Comparison of ENCODE assay signal across 8 cellular contexts in the genomic region with DNA sequence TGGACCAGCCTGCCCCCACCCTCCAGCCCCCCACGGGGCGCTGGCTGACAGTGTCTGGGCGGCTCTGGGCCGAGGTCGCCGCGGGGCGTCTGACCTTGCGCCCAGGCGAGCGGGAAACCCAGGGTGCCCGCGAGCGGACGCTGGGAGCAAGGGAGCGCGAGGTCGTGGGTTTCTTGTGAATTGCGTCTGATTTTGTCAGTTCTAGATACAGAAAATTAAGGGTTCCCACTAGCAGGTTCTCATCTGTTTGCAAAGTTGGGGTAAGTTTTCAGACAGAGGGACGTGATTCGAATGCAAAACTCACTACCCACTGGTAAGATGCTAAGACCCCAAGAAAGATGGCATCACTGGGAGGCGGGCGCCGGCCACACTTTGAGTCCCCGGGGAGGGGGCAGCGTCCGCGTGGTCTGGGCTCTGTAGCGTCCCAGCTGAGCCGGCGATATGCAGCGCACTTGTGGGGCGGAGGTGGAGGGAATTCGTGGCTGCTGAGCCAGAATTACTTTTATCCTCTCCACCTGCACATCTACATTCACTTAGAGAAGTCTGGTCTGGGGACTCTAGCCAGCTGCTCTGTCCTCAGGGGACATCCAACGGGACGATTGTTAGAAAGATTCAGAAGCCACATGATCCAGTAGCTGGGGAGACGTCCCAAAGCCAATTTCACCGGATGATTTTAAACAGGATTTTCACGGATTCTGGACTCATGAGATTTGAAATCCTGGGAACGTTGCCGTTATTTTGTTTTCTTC. TPM values are rescaled to one million over a fixed set of nuclear protein-coding genes. Genes with fewer than 3 reads are reported as not detected.
DNase-seq lines count a peak whose midpoint lies in the region; ATAC-seq and TF ChIP-seq lines count a peak whose summit lies in the region.

No MANE protein-coding gene starts in this region.

- dilution Hi-C loops in mammary epithelial cell (cut with HindIII; ENCODE audit: low sequenced_read_pairs) = no loop called here

- H3K27me3 ChIP-seq in mammary epithelial cell (ENCODE audit: insufficient read depth, low read length) (peaks cover 31% of the 10 kb centered on the region), kidney epithelial cell (ENCODE audit: control insufficient read depth, insufficient read depth, low read length) (peaks cover 5% of the 10 kb centered on the region)

- BruUV-seq in mammary epithelial cell (replicated peaks; lab: Mats Ljungman, UMichigan) = no TSS peak

- no peak for TF ChIP-seq CTCF in mammary epithelial cell (conservative IDR thresholded peaks at IDR 0.05 in 1 of 2, IDR thresholded peaks at IDR 0.05 in 1 of 2; ENCODE audit: extremely low read depth in 1 of 2, insufficient read depth in 1 of 2, low read depth in 1 of 2, low read length in 2 of 2)
- TF ChIP-seq CTCF in kidney epithelial cell (IDR thresholded peaks at IDR 0.05; ENCODE audit: insufficient read depth, low read length, poor library complexity, severe bottlenecking) = no peak

- CTCF ChIA-PET in mammary epithelial cell (lab: Charles Lee; ENCODE audit: low non-redundant PET) = no interaction called here

- H3K27ac ChIP-seq in mammary epithelial cell (ENCODE audit: insufficient read depth, low read depth, low read length) = no peak overlapping the region

- H3K4me1 ChIP-seq in mammary epithelial cell (ENCODE audit: insufficient read depth, low read length) = peaks cover 12% of the 10 kb centered on the region

- intact Hi-C loops in mammary epithelial cell (cut with micrococcal nuclease) = no loop called here

- peak; percentile 10 for DNase-seq in NCI-H748 treated with DMSO at 0.1 percent for 48 hours (lab: John Stamatoyannopoulos, UW)
- DNase-seq in mammary epithelial cell = no peak
- DNase-seq in kidney epithelial cell (ENCODE audit: low read depth) = no peak
- peak; percentile 37 for DNase-seq in stimulated activated CD8-positive, alpha-beta memory T cell treated with anti-CD3 and anti-CD28 coated beads, Interleukin-4, amount 100 ng/mL, for 48 hours
- no peak for DNase-seq in OCI-M2 (lab: John Stamatoyannopoulos, UW; ENCODE audit: unreplicated experiment)
- no peak for DNase-seq in activated effector memory CD4-positive, alpha-beta T cell treated with anti-CD3 and anti-CD28 coated beads, Interleukin-2, amount 50 U/mL, for 16 hours

- H3K4me2 ChIP-seq in mammary epithelial cell (ENCODE audit: insufficient read depth, low read depth, low read length) = peak overlapping the region; percentile 92

- no peaks in the 10 kb centered on the region for H3K36me3 ChIP-seq in mammary epithelial cell (ENCODE audit: insufficient read depth, low read length)
- no peaks in the 10 kb centered on the region for H3K36me3 ChIP-seq in kidney epithelial cell (ENCODE audit: control insufficient read depth, insufficient read depth, low read length)

- H3K9me3 ChIP-seq in mammary epithelial cell (replicated peaks; ENCODE audit: insufficient read depth, low read length) = no peaks in the 10 kb centered on the region

- peak; percentile 9 for ATAC-seq in GM18499 (IDR thresholded peaks at IDR 0.05; ENCODE audit: insufficient read depth, unreplicated experiment)
- peak; percentile 21 for ATAC-seq in HG02588 (IDR thresholded peaks at IDR 0.05; ENCODE audit: unreplicated experiment)

- H4K20me1 ChIP-seq in mammary epithelial cell (ENCODE audit: insufficient read depth, low read length) = no peaks in the 10 kb centered on the region

- no peak overlapping the region for H3K9ac ChIP-seq in mammary epithelial cell (ENCODE audit: insufficient read depth, low read length)

- H2AFZ ChIP-seq in mammary epithelial cell (ENCODE audit: low read depth, low read length) = peak overlapping the region; percentile 78

- H3K4me3 ChIP-seq in mammary epithelial cell (replicated peaks in 1 of 3; ENCODE audit: insufficient read depth in 1 of 3, low read depth in 2 of 3, low read length in 3 of 3) (peak overlapping the region; percentile 17 to 28 (median 26)), kidney epithelial cell (ENCODE audit: low read depth, low read length) (peak overlapping the region; percentile 52)

- in situ Hi-C loops in mammary epithelial cell (cut with MboI; ENCODE audit: low sequenced_read_pairs in 2 of 2) = no loop called here

- no peaks in the 10 kb centered on the region for H3K79me2 ChIP-seq in mammary epithelial cell (ENCODE audit: insufficient read depth, low read length)

- WGBS in mammary epithelial cell (ENCODE audit: low coverage, missing lambda C conversion rate) = 2% methylated on average over 9 of the region's 41 CpGs

RNA-seq across cellular contexts. Expression of a gene that starts 1.0 kb away (rescaled TPM):
- total RNA-seq in mammary epithelial cell = under 1 TPM in 1 of 2 donors, not detected in 1; 0.17 TPM
- polyA plus RNA-seq in mammary epithelial cell = 0.01 TPM
- not detected for polyA minus RNA-seq in mammary epithelial cell
- total RNA-seq in kidney epithelial cell = 2.0 and 3.6 TPM in 2 replicates

RNA-seq across cellular contexts. Expression of a gene that starts 32.8 kb away (rescaled TPM):
- total RNA-seq in mammary epithelial cell (10 to 100 TPM; 26.2 to 53.8 TPM), kidney epithelial cell (21.8 and 27.9 TPM in 2 replicates)
- 37.9 TPM for polyA plus RNA-seq in mammary epithelial cell
- polyA minus RNA-seq in mammary epithelial cell = 15.7 TPM

Comparison
In these comparisons a context has a peak if more than half of its experiments do, and no peak if none do; other contexts are left out.
1. DNase-seq: peak in NCI-H748 treated with DMSO at 0.1 percent for 48 hours (single experiment) and stimulated activated CD8-positive, alpha-beta memory T cell treated with anti-CD3 and anti-CD28 coated beads, Interleukin-4, amount 100 ng/mL, for 48 hours (single experiment); none in mammary epithelial cell (single experiment), kidney epithelial cell (single experiment), OCI-M2 (single experiment) and activated effector memory CD4-positive, alpha-beta T cell treated with anti-CD3 and anti-CD28 coated beads, Interleukin-2, amount 50 U/mL, for 16 hours (single experiment).